In the genomic region with DNA sequence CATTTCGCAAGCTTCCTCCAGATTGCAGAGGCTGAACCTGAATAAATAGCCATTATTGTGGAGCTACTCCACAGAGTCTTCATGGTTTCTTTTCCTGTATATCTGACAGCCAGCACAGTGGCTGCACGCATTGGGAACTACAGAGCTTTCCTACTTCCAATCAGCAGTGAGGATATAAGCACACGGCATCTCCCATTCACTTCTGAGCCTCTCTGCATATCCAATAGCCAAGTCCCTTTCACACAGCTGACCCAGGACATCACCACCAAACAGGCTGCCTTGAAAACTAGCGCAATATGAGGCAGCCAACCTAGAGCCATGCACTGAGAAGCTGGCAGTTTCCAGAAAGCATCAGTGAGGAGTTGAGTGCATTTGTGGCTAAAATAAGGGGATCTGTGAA, we compare ENCODE assay signal across 15 cellular contexts. TPM values are rescaled to one million over a fixed set of nuclear protein-coding genes. Genes with fewer than 3 reads are reported as not detected.
A peak's percentile ranks its signal among the peaks of the same experiment; 100 is the strongest.
DNase-seq lines count a peak whose midpoint lies in the region; ATAC-seq and TF ChIP-seq lines count a peak whose summit lies in the region.
"Had no signal": no experiment of that assay in that cellular context is flagged by ENCODE, and none has a peak within 500 bp of the region (broad histone marks: within the 10 kb centered on the region; RNA-seq: fewer than 3 reads in every experiment).

No MANE protein-coding gene starts in this region.

- no peak overlapping the region for H3K4me3 Mint-ChIP-seq in neural progenitor cell
- H3K4me3 Mint-ChIP-seq: CD4-positive, alpha-beta memory T cell; H9 had no signal

- no peak overlapping the region for H3K27ac Mint-ChIP-seq in neural progenitor cell
- H3K27ac Mint-ChIP-seq: CD4-positive, alpha-beta memory T cell; H9 had no signal

- H3K9ac ChIP-seq in neural progenitor cell = no peak overlapping the region
- H3K9ac ChIP-seq: GM23248 had no signal

- no peak for TF ChIP-seq CTCF in vagina (IDR thresholded peaks at IDR 0.05)
- TF ChIP-seq CTCF in heart left ventricle (IDR thresholded peaks at IDR 0.05) = no peak
- no peak for TF ChIP-seq CTCF in neural progenitor cell (IDR thresholded peaks at IDR 0.05)

- intact Hi-C loops in vagina (cut with DNase I) (no loop called here), heart left ventricle (cut with DNase I) (no loop called here)

- H3K27me3 ChIP-seq in vagina (no peaks in the 10 kb centered on the region), heart left ventricle (peaks cover 0 to 5% (median 0%) of the 10 kb centered on the region in 9 donors), neural progenitor cell (no peaks in the 10 kb centered on the region)
- H3K27me3 ChIP-seq: BE2C had no signal

- no peaks in the 10 kb centered on the region for H3F3A ChIP-seq in neural progenitor cell (ENCODE audit: low read depth)

- DNase-seq in foreskin melanocyte (peak; percentile 62), pons (ENCODE audit: low spot score) (peak; percentile 78), vagina (ENCODE audit: extremely low spot score in 2 of 2) (no peak), heart left ventricle (no peak), neural progenitor cell (ENCODE audit: low spot score) (no peak)
- DNase-seq: BE2C; CD4-positive, alpha-beta memory T cell; DMS153; DMS79 treated with DMSO at 0.1 percent for 48 hours; EL; GM23248; H9 had no signal

- H3K4me1 Mint-ChIP-seq in neural progenitor cell = peaks cover 13% of the 10 kb centered on the region
- H3K4me1 Mint-ChIP-seq: CD4-positive, alpha-beta memory T cell; H9 had no signal

- no peaks in the 10 kb centered on the region for H3K36me3 ChIP-seq in vagina
- no peaks in the 10 kb centered on the region for H3K36me3 ChIP-seq in heart left ventricle
- no peaks in the 10 kb centered on the region for H3K36me3 ChIP-seq in neural progenitor cell
- H3K36me3 ChIP-seq: BE2C had no signal

- H3K9me3 ChIP-seq in vagina (no peaks in the 10 kb centered on the region), heart left ventricle (no peaks in the 10 kb centered on the region), neural progenitor cell (ENCODE audit: low read depth) (no peaks in the 10 kb centered on the region)
- H3K9me3 ChIP-seq: BE2C had no signal

- ATAC-seq in heart left ventricle = no peak
- no peak for ATAC-seq in GM19455 (IDR thresholded peaks at IDR 0.05; ENCODE audit: unreplicated experiment)

- no peaks in the 10 kb centered on the region for H3K36me3 Mint-ChIP-seq in neural progenitor cell
- H3K36me3 Mint-ChIP-seq: CD4-positive, alpha-beta memory T cell had no signal

- WGBS in heart left ventricle, 4 donors = 85 to 95% (median 89%) methylated on average over 4 of the region's 4 CpGs

- H3K79me2 ChIP-seq in neural progenitor cell (ENCODE audit: low read depth) = no peaks in the 10 kb centered on the region

- no peaks in the 10 kb centered on the region for H3K9me3 Mint-ChIP-seq in neural progenitor cell
- H3K9me3 Mint-ChIP-seq: H9 had no signal

- H3K4me1 ChIP-seq in vagina = no peaks in the 10 kb centered on the region
- H3K4me1 ChIP-seq in heart left ventricle = peaks cover 0 to 13% (median 0%) of the 10 kb centered on the region in 12 donors
- H3K4me1 ChIP-seq in neural progenitor cell = no peaks in the 10 kb centered on the region
- H3K4me1 ChIP-seq: BE2C had no signal

- H3K4me3 ChIP-seq in vagina = no peak overlapping the region
- H3K4me3 ChIP-seq in heart left ventricle = no peak overlapping the region
- H3K4me3 ChIP-seq in neural progenitor cell = no peak overlapping the region
- H3K4me3 ChIP-seq: GM23248 had no signal

- no peak overlapping the region for H2AFZ ChIP-seq in neural progenitor cell (replicated peaks)
- H2AFZ ChIP-seq: GM23248 had no signal

- TF ChIP-seq POLR2A in vagina (IDR thresholded peaks at IDR 0.05) (no peak), heart left ventricle (IDR thresholded peaks at IDR 0.05) (no peak)

- peaks cover 3% of the 10 kb centered on the region for H3K27me3 Mint-ChIP-seq in neural progenitor cell (ENCODE audit: insufficient read depth, low read depth)

- H3K4me2 ChIP-seq in neural progenitor cell = no peak overlapping the region

- H4K20me1 ChIP-seq in neural progenitor cell (ENCODE audit: low read depth) = no peaks in the 10 kb centered on the region

- H3K27ac ChIP-seq in angular gyrus (ENCODE audit: low read depth, low read length) (peak overlapping the region; percentile 52), vagina (no peak overlapping the region), heart left ventricle (no peak overlapping the region), neural progenitor cell (no peak overlapping the region)
- H3K27ac ChIP-seq: C4-2B, GM23248 had no signal

RNA-seq across cellular contexts. Expression of a gene that starts 11.6 kb away (rescaled TPM):
- total RNA-seq in vagina (not detected), heart left ventricle (not detected), neural progenitor cell (ENCODE audit: low replicate concordance) (not detected in 2 replicates)
- polyA plus RNA-seq in heart left ventricle = not detected
- total RNA-seq: CD4-positive, alpha-beta memory T cell; H9 had no signal
- polyA plus RNA-seq: CD4-positive, alpha-beta memory T cell had no signal

Comparison
In these comparisons a context has a peak if more than half of its experiments do, and no peak if none do; other contexts are left out.
1. DNase-seq: peak in foreskin melanocyte (single experiment) and pons (single experiment); none in vagina (0 of 2), heart left ventricle (0 of 5) and neural progenitor cell (single experiment).